ENCODE assay signal across 28 cellular contexts in the genomic region with DNA sequence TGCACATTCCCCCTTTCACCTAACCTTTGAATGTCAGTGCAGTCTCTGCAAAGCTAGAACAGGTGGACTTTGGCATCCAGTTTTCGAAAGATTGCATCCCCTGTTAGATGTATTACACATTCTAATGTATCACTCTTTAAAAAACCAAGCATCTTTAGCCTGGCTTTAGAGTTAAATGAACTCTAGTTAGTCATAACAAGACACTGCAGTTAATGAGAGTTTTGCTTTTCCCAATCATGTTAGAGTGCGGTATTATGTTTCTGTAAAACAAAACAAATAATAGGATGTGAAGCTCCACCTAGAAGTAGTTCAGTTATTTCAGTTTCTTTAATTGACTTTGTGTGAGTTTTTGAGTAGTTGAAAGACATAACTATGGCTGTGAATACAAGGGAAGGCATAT. TPM values are rescaled to one million over a fixed set of nuclear protein-coding genes. Genes with fewer than 3 reads are reported as not detected.
"Had no signal": no experiment of that assay in that cellular context is flagged by ENCODE, and none has a peak within 500 bp of the region (broad histone marks: within the 10 kb centered on the region; RNA-seq: fewer than 3 reads in every experiment).

No MANE protein-coding gene starts in this region.

- H3K4me1 ChIP-seq: esophagus squamous epithelium, left lung, lower lobe of right lung had no signal

- H3K36me3 ChIP-seq: esophagus squamous epithelium, gastrocnemius medialis, heart right ventricle, left lung, lower lobe of right lung had no signal

- H3K27ac ChIP-seq: epithelial cell of prostate, esophagus squamous epithelium, gastrocnemius medialis, heart right ventricle, left lung, lower lobe of right lung had no signal

- H3K9me3 ChIP-seq: gastrocnemius medialis, lower lobe of right lung had no signal

- H3K27me3 ChIP-seq: esophagus squamous epithelium, gastrocnemius medialis, heart right ventricle, left lung had no signal

- DNase-seq: cortex of kidney; effector CD8-positive, alpha-beta T cell; effector memory CD8-positive, alpha-beta T cell; endodermal cell; erythroblast; esophagus squamous epithelium; foreskin fibroblast; foreskin melanocyte; gastrocnemius medialis; glutamatergic neuron; head of caudate nucleus; heart right ventricle; hippocampal formation; left cardiac atrium; left lung; left ventricle myocardium superior; lower lobe of right lung; mesenchymal stem cell; mucosa of descending colon; naive B cell; naive thymus-derived CD8-positive, alpha-beta T cell had no signal

- H3K4me3 ChIP-seq: esophagus squamous epithelium, gastrocnemius medialis, heart right ventricle, left lung, lower lobe of right lung, mucosa of descending colon had no signal

- ATAC-seq: effector memory CD8-positive, alpha-beta T cell; esophagus mucosa; gastrocnemius medialis; left cardiac atrium; left lung; left ventricle myocardium superior; lower lobe of right lung; mucosa of descending colon; naive thymus-derived CD8-positive, alpha-beta T cell had no signal

- FAIRE-seq: endometrium, islet of Langerhans, keratinocyte had no signal

RNA-seq across cellular contexts. Expression of a gene that starts 42.2 kb away (rescaled TPM):
- total RNA-seq: dermis microvascular lymphatic vessel endothelial cell, lung microvascular endothelial cell had no signal
- polyA plus RNA-seq: naive thymus-derived CD8-positive, alpha-beta T cell had no signal
